In the genomic region with DNA sequence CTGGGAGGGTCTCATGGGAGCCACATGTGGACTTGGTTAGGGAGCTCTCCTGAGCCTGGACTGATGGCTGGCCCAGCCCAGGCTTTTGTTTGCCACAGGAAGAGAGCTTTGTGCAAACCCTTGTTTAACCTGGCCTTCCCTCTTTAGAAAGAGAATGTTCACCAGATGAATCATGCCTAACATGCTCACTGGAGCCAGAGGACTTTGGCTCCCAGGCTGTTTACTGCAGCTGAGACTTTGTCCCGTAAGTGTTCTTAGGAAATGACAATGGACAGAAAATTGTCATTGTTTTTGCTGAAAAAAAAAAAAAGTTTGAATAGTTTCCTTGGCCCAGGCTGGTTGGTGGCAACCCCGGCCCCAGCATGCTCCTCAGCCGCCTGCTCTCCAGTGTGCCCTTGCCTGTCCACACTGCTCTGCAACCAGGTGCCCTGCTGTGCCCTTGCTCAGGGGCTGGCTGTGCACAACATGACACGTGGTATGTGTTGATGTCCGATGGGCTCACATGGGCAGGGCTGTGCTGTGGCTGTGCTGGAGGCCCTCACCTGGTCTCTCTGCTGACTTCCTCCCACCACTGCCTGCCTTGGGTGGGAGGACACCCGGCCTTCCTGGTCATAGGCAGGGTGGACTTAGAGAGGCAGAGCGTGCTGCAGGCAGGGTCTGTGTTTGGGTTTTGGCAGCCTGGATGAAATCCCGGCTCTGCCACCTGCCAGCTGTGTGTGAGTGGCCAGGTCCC, we compare ENCODE assay signal across 1 cellular context.
TF ChIP-seq lines count a peak whose summit lies in the region.

No MANE protein-coding gene starts in this region.

TF ChIP-seq in HepG2, 621 proteins besides CTCF, POLR2A, EP300 and RAD21 (continued from another document and continues in another):
- TF ChIP-seq ESRRA (CRISPR knock-in tag; IDR thresholded peaks at IDR 0.05; ENCODE audit: low read depth) (peak; percentile 69; the same call in 1 of the 2 replicates), ERF (CRISPR knock-in tag; IDR thresholded peaks at IDR 0.05) (peak; percentile 37), ZNF234 (CRISPR knock-in tag; conservative IDR thresholded peaks at IDR 0.05) (no peak), MIER3 (CRISPR knock-in tag; IDR thresholded peaks at IDR 0.05; ENCODE audit: borderline replicate concordance) (peak; percentile 74; the same call in 1 of the 2 replicates), ZNF432 (CRISPR knock-in tag; IDR thresholded peaks at IDR 0.05; ENCODE audit: borderline replicate concordance) (no peak), SIN3A (IDR thresholded peaks at IDR 0.05; ENCODE audit: borderline replicate concordance, low read depth, low read length) (no peak), ZNF879 (CRISPR knock-in tag; IDR thresholded peaks at IDR 0.05) (peak; percentile 54; the same call in 1 of the 2 replicates), BRD4 (CRISPR knock-in tag; IDR thresholded peaks at IDR 0.05) (0 out of 2 replicates have a peak, but pooled peaks have one; percentile 28), HNRNPH1 (optimal IDR thresholded peaks at IDR 0.05; ENCODE audit: low read depth, low read length) (no peak), ZSCAN12 (CRISPR knock-in tag; IDR thresholded peaks at IDR 0.05) (0 out of 2 replicates have a peak, but pooled peaks have one; percentile 34), MYNN (CRISPR knock-in tag; IDR thresholded peaks at IDR 0.05; ENCODE audit: low read depth) (no peak), KMT2B (CRISPR knock-in tag; IDR thresholded peaks at IDR 0.05) (no peak), TARDBP (CRISPR knock-in tag; IDR thresholded peaks at IDR 0.05) (peak; percentile 56; the same call in 1 of the 2 replicates), RXRB (CRISPR knock-in tag; IDR thresholded peaks at IDR 0.05; ENCODE audit: borderline replicate concordance) (peak; percentile 63; the same call in 1 of the 2 replicates), ZNF780A (CRISPR knock-in tag; IDR thresholded peaks at IDR 0.05) (no peak), JUND (CRISPR knock-in tag; IDR thresholded peaks at IDR 0.05) (peak; percentile 86), ZNF331 (CRISPR knock-in tag; IDR thresholded peaks at IDR 0.05) (peak; percentile 89), ZNF652 (CRISPR knock-in tag; IDR thresholded peaks at IDR 0.05; ENCODE audit: borderline replicate concordance, low read depth) (no peak; the same call in 1 of the 2 replicates), ZNF510 (CRISPR knock-in tag; IDR thresholded peaks at IDR 0.05; ENCODE audit: low read depth) (peak; percentile 95; the same call in 1 of the 2 replicates), MEF2D (CRISPR knock-in tag; IDR thresholded peaks at IDR 0.05) (peak; percentile 55; the same call in 1 of the 2 replicates), ZNF530 (CRISPR knock-in tag; IDR thresholded peaks at IDR 0.05; ENCODE audit: low read depth) (no peak), ZBTB20 (CRISPR knock-in tag; IDR thresholded peaks at IDR 0.05; ENCODE audit: borderline replicate concordance, low read depth) (no peak), ZNF496 (CRISPR knock-in tag; IDR thresholded peaks at IDR 0.05; ENCODE audit: insufficient replicate concordance) (no peak), ZNF878 (CRISPR knock-in tag; IDR thresholded peaks at IDR 0.05) (0 out of 2 replicates have a peak, but pooled peaks have one; percentile 37), RFXANK (CRISPR knock-in tag; IDR thresholded peaks at IDR 0.05) (no peak), DNMT3B (CRISPR knock-in tag; conservative IDR thresholded peaks at IDR 0.05) (no peak; the same call in 1 of the 2 replicates)
- TF ChIP-seq, protein P1, sequence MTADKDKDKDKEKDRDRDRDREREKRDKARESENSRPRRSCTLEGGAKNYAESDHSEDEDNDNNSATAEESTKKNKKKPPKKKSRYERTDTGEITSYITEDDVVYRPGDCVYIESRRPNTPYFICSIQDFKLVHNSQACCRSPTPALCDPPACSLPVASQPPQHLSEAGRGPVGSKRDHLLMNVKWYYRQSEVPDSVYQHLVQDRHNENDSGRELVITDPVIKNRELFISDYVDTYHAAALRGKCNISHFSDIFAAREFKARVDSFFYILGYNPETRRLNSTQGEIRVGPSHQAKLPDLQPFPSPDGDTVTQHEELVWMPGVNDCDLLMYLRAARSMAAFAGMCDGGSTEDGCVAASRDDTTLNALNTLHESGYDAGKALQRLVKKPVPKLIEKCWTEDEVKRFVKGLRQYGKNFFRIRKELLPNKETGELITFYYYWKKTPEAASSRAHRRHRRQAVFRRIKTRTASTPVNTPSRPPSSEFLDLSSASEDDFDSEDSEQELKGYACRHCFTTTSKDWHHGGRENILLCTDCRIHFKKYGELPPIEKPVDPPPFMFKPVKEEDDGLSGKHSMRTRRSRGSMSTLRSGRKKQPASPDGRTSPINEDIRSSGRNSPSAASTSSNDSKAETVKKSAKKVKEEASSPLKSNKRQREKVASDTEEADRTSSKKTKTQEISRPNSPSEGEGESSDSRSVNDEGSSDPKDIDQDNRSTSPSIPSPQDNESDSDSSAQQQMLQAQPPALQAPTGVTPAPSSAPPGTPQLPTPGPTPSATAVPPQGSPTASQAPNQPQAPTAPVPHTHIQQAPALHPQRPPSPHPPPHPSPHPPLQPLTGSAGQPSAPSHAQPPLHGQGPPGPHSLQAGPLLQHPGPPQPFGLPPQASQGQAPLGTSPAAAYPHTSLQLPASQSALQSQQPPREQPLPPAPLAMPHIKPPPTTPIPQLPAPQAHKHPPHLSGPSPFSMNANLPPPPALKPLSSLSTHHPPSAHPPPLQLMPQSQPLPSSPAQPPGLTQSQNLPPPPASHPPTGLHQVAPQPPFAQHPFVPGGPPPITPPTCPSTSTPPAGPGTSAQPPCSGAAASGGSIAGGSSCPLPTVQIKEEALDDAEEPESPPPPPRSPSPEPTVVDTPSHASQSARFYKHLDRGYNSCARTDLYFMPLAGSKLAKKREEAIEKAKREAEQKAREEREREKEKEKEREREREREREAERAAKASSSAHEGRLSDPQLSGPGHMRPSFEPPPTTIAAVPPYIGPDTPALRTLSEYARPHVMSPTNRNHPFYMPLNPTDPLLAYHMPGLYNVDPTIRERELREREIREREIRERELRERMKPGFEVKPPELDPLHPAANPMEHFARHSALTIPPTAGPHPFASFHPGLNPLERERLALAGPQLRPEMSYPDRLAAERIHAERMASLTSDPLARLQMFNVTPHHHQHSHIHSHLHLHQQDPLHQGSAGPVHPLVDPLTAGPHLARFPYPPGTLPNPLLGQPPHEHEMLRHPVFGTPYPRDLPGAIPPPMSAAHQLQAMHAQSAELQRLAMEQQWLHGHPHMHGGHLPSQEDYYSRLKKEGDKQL (CRISPR knock-in tag; IDR thresholded peaks at IDR 0.05; ENCODE audit: low read depth), result no peak; the same call in 1 of the 2 replicates
- TF ChIP-seq, protein P2, sequence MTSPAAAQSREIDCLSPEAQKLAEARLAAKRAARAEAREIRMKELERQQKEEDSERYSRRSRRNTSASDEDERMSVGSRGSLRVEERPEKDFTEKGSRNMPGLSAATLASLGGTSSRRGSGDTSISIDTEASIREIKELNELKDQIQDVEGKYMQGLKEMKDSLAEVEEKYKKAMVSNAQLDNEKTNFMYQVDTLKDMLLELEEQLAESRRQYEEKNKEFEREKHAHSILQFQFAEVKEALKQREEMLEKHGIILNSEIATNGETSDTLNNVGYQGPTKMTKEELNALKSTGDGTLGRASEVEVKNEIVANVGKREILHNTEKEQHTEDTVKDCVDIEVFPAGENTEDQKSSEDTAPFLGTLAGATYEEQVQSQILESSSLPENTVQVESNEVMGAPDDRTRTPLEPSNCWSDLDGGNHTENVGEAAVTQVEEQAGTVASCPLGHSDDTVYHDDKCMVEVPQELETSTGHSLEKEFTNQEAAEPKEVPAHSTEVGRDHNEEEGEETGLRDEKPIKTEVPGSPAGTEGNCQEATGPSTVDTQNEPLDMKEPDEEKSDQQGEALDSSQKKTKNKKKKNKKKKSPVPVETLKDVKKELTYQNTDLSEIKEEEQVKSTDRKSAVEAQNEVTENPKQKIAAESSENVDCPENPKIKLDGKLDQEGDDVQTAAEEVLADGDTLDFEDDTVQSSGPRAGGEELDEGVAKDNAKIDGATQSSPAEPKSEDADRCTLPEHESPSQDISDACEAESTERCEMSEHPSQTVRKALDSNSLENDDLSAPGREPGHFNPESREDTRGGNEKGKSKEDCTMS (CRISPR knock-in tag; conservative IDR thresholded peaks at IDR 0.05), result no peak
- TF ChIP-seq, protein P3, sequence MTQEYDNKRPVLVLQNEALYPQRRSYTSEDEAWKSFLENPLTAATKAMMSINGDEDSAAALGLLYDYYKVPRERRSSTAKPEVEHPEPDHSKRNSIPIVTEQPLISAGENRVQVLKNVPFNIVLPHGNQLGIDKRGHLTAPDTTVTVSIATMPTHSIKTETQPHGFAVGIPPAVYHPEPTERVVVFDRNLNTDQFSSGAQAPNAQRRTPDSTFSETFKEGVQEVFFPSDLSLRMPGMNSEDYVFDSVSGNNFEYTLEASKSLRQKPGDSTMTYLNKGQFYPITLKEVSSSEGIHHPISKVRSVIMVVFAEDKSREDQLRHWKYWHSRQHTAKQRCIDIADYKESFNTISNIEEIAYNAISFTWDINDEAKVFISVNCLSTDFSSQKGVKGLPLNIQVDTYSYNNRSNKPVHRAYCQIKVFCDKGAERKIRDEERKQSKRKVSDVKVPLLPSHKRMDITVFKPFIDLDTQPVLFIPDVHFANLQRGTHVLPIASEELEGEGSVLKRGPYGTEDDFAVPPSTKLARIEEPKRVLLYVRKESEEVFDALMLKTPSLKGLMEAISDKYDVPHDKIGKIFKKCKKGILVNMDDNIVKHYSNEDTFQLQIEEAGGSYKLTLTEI (CRISPR knock-in tag; conservative IDR thresholded peaks at IDR 0.05), result no peak
- TF ChIP-seq, protein P4, sequence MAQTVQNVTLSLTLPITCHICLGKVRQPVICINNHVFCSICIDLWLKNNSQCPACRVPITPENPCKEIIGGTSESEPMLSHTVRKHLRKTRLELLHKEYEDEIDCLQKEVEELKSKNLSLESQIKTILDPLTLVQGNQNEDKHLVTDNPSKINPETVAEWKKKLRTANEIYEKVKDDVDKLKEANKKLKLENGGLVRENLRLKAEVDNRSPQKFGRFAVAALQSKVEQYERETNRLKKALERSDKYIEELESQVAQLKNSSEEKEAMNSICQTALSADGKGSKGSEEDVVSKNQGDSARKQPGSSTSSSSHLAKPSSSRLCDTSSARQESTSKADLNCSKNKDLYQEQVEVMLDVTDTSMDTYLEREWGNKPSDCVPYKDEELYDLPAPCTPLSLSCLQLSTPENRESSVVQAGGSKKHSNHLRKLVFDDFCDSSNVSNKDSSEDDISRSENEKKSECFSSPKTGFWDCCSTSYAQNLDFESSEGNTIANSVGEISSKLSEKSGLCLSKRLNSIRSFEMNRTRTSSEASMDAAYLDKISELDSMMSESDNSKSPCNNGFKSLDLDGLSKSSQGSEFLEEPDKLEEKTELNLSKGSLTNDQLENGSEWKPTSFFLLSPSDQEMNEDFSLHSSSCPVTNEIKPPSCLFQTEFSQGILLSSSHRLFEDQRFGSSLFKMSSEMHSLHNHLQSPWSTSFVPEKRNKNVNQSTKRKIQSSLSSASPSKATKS (CRISPR knock-in tag; IDR thresholded peaks at IDR 0.05), result no peak
- TF ChIP-seq, protein P5, sequence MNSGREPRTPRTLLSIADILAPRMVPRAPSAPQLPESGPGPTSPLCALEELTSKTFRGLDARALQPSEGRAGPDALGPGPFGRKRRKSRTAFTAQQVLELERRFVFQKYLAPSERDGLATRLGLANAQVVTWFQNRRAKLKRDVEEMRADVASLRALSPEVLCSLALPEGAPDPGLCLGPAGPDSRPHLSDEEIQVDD (CRISPR knock-in tag; IDR thresholded peaks at IDR 0.05; ENCODE audit: borderline replicate concordance), result no peak
- TF ChIP-seq, protein P6, sequence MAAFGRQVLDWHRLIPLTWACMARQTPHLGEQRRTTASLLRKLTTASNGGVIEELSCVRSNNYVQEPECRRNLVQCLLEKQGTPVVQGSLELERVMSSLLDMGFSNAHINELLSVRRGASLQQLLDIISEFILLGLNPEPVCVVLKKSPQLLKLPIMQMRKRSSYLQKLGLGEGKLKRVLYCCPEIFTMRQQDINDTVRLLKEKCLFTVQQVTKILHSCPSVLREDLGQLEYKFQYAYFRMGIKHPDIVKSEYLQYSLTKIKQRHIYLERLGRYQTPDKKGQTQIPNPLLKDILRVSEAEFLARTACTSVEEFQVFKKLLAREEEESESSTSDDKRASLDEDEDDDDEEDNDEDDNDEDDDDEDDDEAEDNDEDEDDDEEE (CRISPR knock-in tag; IDR thresholded peaks at IDR 0.05), result no peak
- TF ChIP-seq, protein P7, sequence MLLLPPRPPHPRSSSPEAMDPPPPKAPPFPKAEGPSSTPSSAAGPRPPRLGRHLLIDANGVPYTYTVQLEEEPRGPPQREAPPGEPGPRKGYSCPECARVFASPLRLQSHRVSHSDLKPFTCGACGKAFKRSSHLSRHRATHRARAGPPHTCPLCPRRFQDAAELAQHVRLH (CRISPR knock-in tag; IDR thresholded peaks at IDR 0.05; ENCODE audit: borderline replicate concordance, low read depth), result peak; percentile 41; the same call in 1 of the 2 replicates
- TF ChIP-seq, protein P8, sequence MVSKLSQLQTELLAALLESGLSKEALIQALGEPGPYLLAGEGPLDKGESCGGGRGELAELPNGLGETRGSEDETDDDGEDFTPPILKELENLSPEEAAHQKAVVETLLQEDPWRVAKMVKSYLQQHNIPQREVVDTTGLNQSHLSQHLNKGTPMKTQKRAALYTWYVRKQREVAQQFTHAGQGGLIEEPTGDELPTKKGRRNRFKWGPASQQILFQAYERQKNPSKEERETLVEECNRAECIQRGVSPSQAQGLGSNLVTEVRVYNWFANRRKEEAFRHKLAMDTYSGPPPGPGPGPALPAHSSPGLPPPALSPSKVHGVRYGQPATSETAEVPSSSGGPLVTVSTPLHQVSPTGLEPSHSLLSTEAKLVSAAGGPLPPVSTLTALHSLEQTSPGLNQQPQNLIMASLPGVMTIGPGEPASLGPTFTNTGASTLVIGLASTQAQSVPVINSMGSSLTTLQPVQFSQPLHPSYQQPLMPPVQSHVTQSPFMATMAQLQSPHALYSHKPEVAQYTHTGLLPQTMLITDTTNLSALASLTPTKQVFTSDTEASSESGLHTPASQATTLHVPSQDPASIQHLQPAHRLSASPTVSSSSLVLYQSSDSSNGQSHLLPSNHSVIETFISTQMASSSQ (IDR thresholded peaks at IDR 0.05; ENCODE audit: low read depth), result peak; percentile 31; the same call in 1 of the 2 replicates
- TF ChIP-seq, protein P8 (CRISPR knock-in tag; IDR thresholded peaks at IDR 0.05; ENCODE audit: borderline replicate concordance), result peak; percentile 48; the same call in 1 of the 2 replicates
- TF ChIP-seq, protein P9, sequence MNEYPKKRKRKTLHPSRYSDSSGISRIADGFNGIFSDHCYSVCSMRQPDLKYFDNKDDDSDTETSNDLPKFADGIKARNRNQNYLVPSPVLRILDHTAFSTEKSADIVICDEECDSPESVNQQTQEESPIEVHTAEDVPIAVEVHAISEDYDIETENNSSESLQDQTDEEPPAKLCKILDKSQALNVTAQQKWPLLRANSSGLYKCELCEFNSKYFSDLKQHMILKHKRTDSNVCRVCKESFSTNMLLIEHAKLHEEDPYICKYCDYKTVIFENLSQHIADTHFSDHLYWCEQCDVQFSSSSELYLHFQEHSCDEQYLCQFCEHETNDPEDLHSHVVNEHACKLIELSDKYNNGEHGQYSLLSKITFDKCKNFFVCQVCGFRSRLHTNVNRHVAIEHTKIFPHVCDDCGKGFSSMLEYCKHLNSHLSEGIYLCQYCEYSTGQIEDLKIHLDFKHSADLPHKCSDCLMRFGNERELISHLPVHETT (CRISPR knock-in tag; conservative IDR thresholded peaks at IDR 0.05), result no peak
